20 cellular contexts compared by ENCODE assay signal in genomic region chr1:14090062-14090461, GRCh38.
A peak's percentile ranks its signal among the peaks of the same experiment; 100 is the strongest.
DNase-seq lines count a peak whose midpoint lies in the region; ATAC-seq and TF ChIP-seq lines count a peak whose summit lies in the region.
"Had no signal": no experiment of that assay in that cellular context is flagged by ENCODE, and none has a peak within 500 bp of the region (broad histone marks: within the 10 kb centered on the region; RNA-seq: fewer than 3 reads in every experiment).

No MANE protein-coding gene starts in this region.

- H4K20me1 ChIP-seq in mammary epithelial cell (ENCODE audit: insufficient read depth, low read length), result no peaks in the 10 kb centered on the region
- H4K20me1 ChIP-seq: BLaER1 had no signal

- no peak overlapping the region for H3K9ac ChIP-seq in mammary epithelial cell (ENCODE audit: insufficient read depth, low read length)
- H3K9ac ChIP-seq: BLaER1, GM23248 had no signal

- H3K36me3 Mint-ChIP-seq in MCF 10A (ENCODE audit: insufficient read depth, unreplicated experiment), result no peaks in the 10 kb centered on the region
- H3K36me3 Mint-ChIP-seq: CD4-positive, CD25-positive, alpha-beta regulatory T cell; CD8-positive, alpha-beta T cell had no signal

- H3K27me3 ChIP-seq in mammary epithelial cell (ENCODE audit: insufficient read depth, low read length), result no peaks in the 10 kb centered on the region
- H3K27me3 ChIP-seq: BLaER1 had no signal

- dilution Hi-C loops in mammary epithelial cell (cut with HindIII; ENCODE audit: low sequenced_read_pairs), result no loop called here

- H3K4me1 ChIP-seq in mammary epithelial cell (ENCODE audit: insufficient read depth, low read length), result no peaks in the 10 kb centered on the region
- H3K4me1 ChIP-seq: BLaER1, Caco-2 had no signal

- H3K27ac ChIP-seq in mammary epithelial cell (ENCODE audit: insufficient read depth, low read depth, low read length), result no peak overlapping the region
- H3K27ac ChIP-seq: 22Rv1, BLaER1, C4-2B, GM23248 had no signal

- POLR2A ChIA-PET in MCF 10A (lab: Yijun Ruan, JAX), result no interaction called here

- no peaks in the 10 kb centered on the region for H3K36me3 ChIP-seq in mammary epithelial cell (ENCODE audit: insufficient read depth, low read length)
- H3K36me3 ChIP-seq: BLaER1 had no signal

- no peak overlapping the region for H3K4me3 Mint-ChIP-seq in MCF 10A (ENCODE audit: unreplicated experiment)
- H3K4me3 Mint-ChIP-seq: B cell; CD4-positive, CD25-positive, alpha-beta regulatory T cell; CD8-positive, alpha-beta T cell had no signal

- no peak overlapping the region for H3K4me3 ChIP-seq in mammary epithelial cell (replicated peaks in 1 of 3; ENCODE audit: insufficient read depth in 1 of 3, low read depth in 2 of 3, low read length in 3 of 3)
- H3K4me3 ChIP-seq: BLaER1, GM23248 had no signal

- no peak overlapping the region for H3K4me2 ChIP-seq in mammary epithelial cell (ENCODE audit: insufficient read depth, low read depth, low read length)
- H3K4me2 ChIP-seq: BLaER1 had no signal

- DNase-seq in DMS 273 (lab: John Stamatoyannopoulos, UW; ENCODE audit: unreplicated experiment) (peak; percentile 29), DMS 273 treated with DMSO at 0.1 percent for 48 hours (lab: John Stamatoyannopoulos, UW) (no peak), MCF 10A (ENCODE audit: unreplicated experiment) (no peak), mammary epithelial cell (no peak), iris pigment epithelial cell (ENCODE audit: low read depth) (peak; percentile 6), NCI-H1694 treated with DMSO at 0.1 percent for 48 hours (lab: John Stamatoyannopoulos, UW) (no peak), glomerular visceral epithelial cell (ENCODE audit: extremely low spot score) (no peak)
- DNase-seq: Caco-2; CD4-positive, CD25-positive, alpha-beta regulatory T cell; CD8-positive, alpha-beta T cell; DMS153; DND-41; GM23248; H7; HCEC 1CT had no signal

- WGBS in mammary epithelial cell (ENCODE audit: low coverage, missing lambda C conversion rate), result 60% methylated on average over 1 of the region's 1 CpG

- TF ChIP-seq CTCF in MCF 10A (IDR thresholded peaks at IDR 0.05; ENCODE audit: unreplicated experiment) (no peak), mammary epithelial cell (conservative IDR thresholded peaks at IDR 0.05 in 1 of 2, IDR thresholded peaks at IDR 0.05 in 1 of 2; ENCODE audit: extremely low read depth in 1 of 2, insufficient read depth in 1 of 2, low read depth in 1 of 2, low read length in 2 of 2) (no peak)

- intact Hi-C loops in MCF 10A (cut with micrococcal nuclease), result no loop called here
- intact Hi-C loops in mammary epithelial cell (cut with micrococcal nuclease), result no loop called here

- no TSS peak for BruUV-seq in MCF 10A (replicated peaks; lab: Mats Ljungman, UMichigan)
- no TSS peak for BruUV-seq in mammary epithelial cell (replicated peaks; lab: Mats Ljungman, UMichigan)

- H3K27me3 Mint-ChIP-seq in MCF 10A (ENCODE audit: insufficient read depth, unreplicated experiment), result no peaks in the 10 kb centered on the region
- H3K27me3 Mint-ChIP-seq: CD4-positive, CD25-positive, alpha-beta regulatory T cell had no signal

- in situ Hi-C loops in mammary epithelial cell (cut with MboI; ENCODE audit: low sequenced_read_pairs in 2 of 2), result no loop called here

- no peaks in the 10 kb centered on the region for H3K79me2 ChIP-seq in mammary epithelial cell (ENCODE audit: insufficient read depth, low read length)

- peaks cover 23% of the 10 kb centered on the region for H3K9me3 Mint-ChIP-seq in MCF 10A (ENCODE audit: unreplicated experiment)

- H3K9me3 ChIP-seq in mammary epithelial cell (replicated peaks; ENCODE audit: insufficient read depth, low read length), result peaks cover 2% of the 10 kb centered on the region
- H3K9me3 ChIP-seq: Caco-2 had no signal

- CTCF ChIA-PET in MCF 10A (lab: Yijun Ruan, JAX) (interaction anchor here (0.6 to 0.7 kb wide), 2 partner anchors 14 to 425 kb away, joined by 3 read pairs; no protein-coding TSS in a partner anchor), mammary epithelial cell (lab: Charles Lee; ENCODE audit: low non-redundant PET) (no interaction called here)

- no peak for ATAC-seq in GM18873 (IDR thresholded peaks at IDR 0.05; ENCODE audit: low FRiP score, unreplicated experiment)
- ATAC-seq: CD8-positive, alpha-beta T cell had no signal

- no peak overlapping the region for H2AFZ ChIP-seq in mammary epithelial cell (ENCODE audit: low read depth, low read length)
- H2AFZ ChIP-seq: GM23248 had no signal

- peak overlapping the region; percentile 18 for H3K27ac Mint-ChIP-seq in MCF 10A (ENCODE audit: low read depth, unreplicated experiment)
- H3K27ac Mint-ChIP-seq: B cell; CD4-positive, CD25-positive, alpha-beta regulatory T cell; CD8-positive, alpha-beta T cell had no signal

- peaks cover under 1% of the 10 kb centered on the region for H3K4me1 Mint-ChIP-seq in MCF 10A (ENCODE audit: insufficient read depth, unreplicated experiment)
- H3K4me1 Mint-ChIP-seq: B cell; CD4-positive, CD25-positive, alpha-beta regulatory T cell had no signal

Comparison
In these comparisons a context has a peak if more than half of its experiments do, and no peak if none do; other contexts are left out.
1. DNase-seq: peak in DMS 273 (single experiment) and iris pigment epithelial cell (single experiment); none in DMS 273 treated with DMSO at 0.1 percent for 48 hours (single experiment), MCF 10A (single experiment), mammary epithelial cell (single experiment), NCI-H1694 treated with DMSO at 0.1 percent for 48 hours (single experiment) and glomerular visceral epithelial cell (single experiment).